ENCODE assay signal across 18 cellular contexts in genomic region chr11:13701506-13701905, GRCh38.
"Had no signal": no experiment of that assay in that cellular context is flagged by ENCODE, and none has a peak within 500 bp of the region (broad histone marks: within the 10 kb centered on the region; RNA-seq: fewer than 3 reads in every experiment).

No MANE protein-coding gene starts in this region.

- ATAC-seq: activated CD4-positive, alpha-beta T cell treated with anti-CD3 and anti-CD28 coated beads for 36 hours; activated T-cell treated with anti-CD3 and anti-CD28 coated beads, Interleukin-2, amount 50 U/mL, for 4 hours; effector memory CD8-positive, alpha-beta T cell; gastroesophageal sphincter; heart right ventricle; left cardiac atrium; lower lobe of right lung; sciatic nerve had no signal

- H3K27me3 ChIP-seq: gastroesophageal sphincter, heart right ventricle, suprapubic skin had no signal

- H3K4me1 ChIP-seq: gastroesophageal sphincter, lower lobe of right lung, suprapubic skin had no signal

- H3K9me3 ChIP-seq: gastroesophageal sphincter, heart right ventricle, lower lobe of right lung, suprapubic skin had no signal

- H3K27ac ChIP-seq: epithelial cell of prostate, gastroesophageal sphincter, heart right ventricle, lower lobe of right lung, suprapubic skin, WERI-Rb-1 had no signal

- DNase-seq: activated CD4-positive, alpha-beta memory T cell treated with anti-CD3 and anti-CD28 coated beads, Interleukin-2, amount 10 ng/mL, durations not matched to agents 7 days and 5 days; activated CD4-positive, alpha-beta T cell treated with anti-CD3 and anti-CD28 coated beads for 36 hours; activated effector memory CD4-positive, alpha-beta T cell treated with Interleukin-2 at 50 U/mL for 16 hours; activated naive CD4-positive, alpha-beta T cell treated with anti-CD3 and anti-CD28 coated beads, Interleukin-2, amount 50 U/mL, for 16 hours; activated T-cell treated with anti-CD3 and anti-CD28 coated beads, Interleukin-2, amount 50 U/mL, for 4 hours; dermis blood vessel endothelial cell; effector memory CD8-positive, alpha-beta T cell; heart right ventricle; left cardiac atrium; lower lobe of right lung; nephron progenitor cell; T1000; trophoblast cell; WERI-Rb-1 had no signal

- H3K4me3 ChIP-seq: gastroesophageal sphincter, heart right ventricle, lower lobe of right lung, suprapubic skin had no signal
